In the genomic region with DNA sequence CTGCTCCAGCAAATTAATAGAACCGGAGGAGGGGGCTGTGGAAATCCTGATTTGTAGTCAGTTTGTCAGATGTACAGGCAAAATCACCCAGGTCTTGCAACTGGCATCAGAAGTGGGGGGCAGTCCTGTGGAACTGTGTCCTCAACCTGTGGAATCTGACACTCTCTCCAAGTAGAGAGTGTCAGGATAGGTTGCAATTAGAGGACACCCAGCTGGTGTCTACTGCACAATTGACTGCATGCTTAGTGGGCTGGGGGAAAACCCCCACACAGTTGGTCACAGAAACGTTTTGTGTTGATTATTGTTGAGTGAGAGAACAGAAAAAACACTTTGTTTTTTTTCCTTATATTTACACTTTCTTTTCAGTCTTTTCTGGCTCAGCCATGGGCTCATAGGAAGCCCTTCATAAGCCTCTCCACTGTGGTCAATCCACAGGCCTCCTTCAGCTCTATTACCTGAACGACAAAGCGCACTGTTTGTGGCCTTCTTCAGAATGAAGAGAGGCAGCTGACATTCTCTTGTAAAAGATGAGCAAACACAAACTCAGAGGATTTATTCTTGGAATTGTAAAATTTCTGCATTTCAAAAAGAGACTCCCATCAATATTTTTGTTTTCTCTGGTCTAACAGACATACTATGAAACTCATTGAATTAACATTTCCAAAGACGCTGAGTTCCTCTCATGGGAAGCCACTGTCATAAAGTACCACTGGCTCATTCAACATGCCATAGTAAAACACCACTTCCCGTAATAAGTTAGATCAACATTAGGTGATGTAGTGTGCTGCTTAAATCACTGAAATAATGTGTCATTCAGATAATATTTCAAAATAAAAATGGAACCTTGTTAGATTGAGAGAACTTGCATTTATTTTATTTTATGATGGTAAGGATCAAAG, we compare ENCODE assay signal across 17 cellular contexts.
DNase-seq lines count a peak whose midpoint lies in the region; ATAC-seq and TF ChIP-seq lines count a peak whose summit lies in the region.
"Had no signal": no experiment of that assay in that cellular context is flagged by ENCODE, and none has a peak within 500 bp of the region (broad histone marks: within the 10 kb centered on the region; RNA-seq: fewer than 3 reads in every experiment).

No MANE protein-coding gene starts in this region.

- no peaks in the 10 kb centered on the region for H3K9me2 ChIP-seq in GM23248 (ENCODE audit: insufficient read depth)

- H3K9me3 ChIP-seq in GM23248 (ENCODE audit: low read depth) (no peaks in the 10 kb centered on the region), Panc1 (ENCODE audit: control insufficient read depth, insufficient read depth, low read depth, low read length) (no peaks in the 10 kb centered on the region)
- H3K9me3 ChIP-seq: testis had no signal

- 73 to 75% methylated on average over 6 of the region's 6 CpGs for WGBS in GM23248 (ENCODE audit: low coverage in 1 of 2, low lambda C conversion rate in 2 of 2, missing lambda C conversion rate in 2 of 2), 2 experiments

- peaks cover 21% of the 10 kb centered on the region for H3F3A ChIP-seq in GM23248 (ENCODE audit: insufficient read depth)

- no peak overlapping the region for H3K4me2 ChIP-seq in GM23248 (ENCODE audit: unreplicated experiment)

- no peaks in the 10 kb centered on the region for H4K20me1 ChIP-seq in GM23248 (ENCODE audit: insufficient read depth)

- H3K27me3 ChIP-seq in GM23248 (replicated peaks; ENCODE audit: insufficient read depth) = no peaks in the 10 kb centered on the region
- H3K27me3 ChIP-seq in Panc1 (ENCODE audit: control insufficient read depth, insufficient read depth, low read length) = no peaks in the 10 kb centered on the region
- H3K27me3 ChIP-seq: testis had no signal

- POLR2A ChIA-PET in Panc1 (lab: Charles Lee) = no interaction called here

- peaks cover 34% of the 10 kb centered on the region for H3K4me1 ChIP-seq in GM23248 (ENCODE audit: insufficient read depth)
- H3K4me1 ChIP-seq in Panc1 (ENCODE audit: control insufficient read depth, insufficient read depth, low read length) = peaks cover 2% of the 10 kb centered on the region; the same call in 1 of the 2 replicates
- H3K4me1 ChIP-seq: testis had no signal

- no TSS peak for BruUV-seq in Panc1 (replicated peaks; lab: Mats Ljungman, UMichigan)

- no peak for TF ChIP-seq CTCF in Panc1 (IDR thresholded peaks at IDR 0.05)

- H3K9ac ChIP-seq in GM23248 = no peak overlapping the region

- intact Hi-C loops in Panc1 (cut with micrococcal nuclease; ENCODE audit: unreplicated experiment) = no loop called here

- H3K79me2 ChIP-seq in GM23248 (ENCODE audit: insufficient read depth) = no peaks in the 10 kb centered on the region

- peak; percentile 81; the same call in 1 of the 2 replicates for ATAC-seq in Panc1
- ATAC-seq: activated CD4-positive, alpha-beta T cell treated with anti-CD3 and anti-CD28 coated beads for 36 hours had no signal

- no peak overlapping the region for H2AFZ ChIP-seq in GM23248

- DNase-seq in A172 (ENCODE audit: low spot score) (peak; percentile 29), GM23248 (no peak), Panc1 (ENCODE audit: low read depth, low spot score) (no peak), epithelial cell of prostate (ENCODE audit: low read depth, low spot score) (no peak), OCI-M1 (lab: John Stamatoyannopoulos, UW) (no peak), cortex of kidney (lab: John Stamatoyannopoulos, UW) (no peak), RPMI8226 (no peak), UCSD-AML1 (lab: John Stamatoyannopoulos, UW; ENCODE audit: unreplicated experiment) (no peak)
- DNase-seq: activated CD4-positive, alpha-beta T cell treated with anti-CD3 and anti-CD28 coated beads for 36 hours; activated naive CD4-positive, alpha-beta T cell; erythroblast; naive B cell; NCI-H1105 treated with DMSO at 0.1 percent for 48 hours; NCI-H2171 treated with DMSO at 0.1 percent for 48 hours; NCI-H774; SHP77; testis had no signal

- H3K27ac ChIP-seq in GM23248 (peak overlapping the region; percentile 62), Panc1 (ENCODE audit: low read length) (peak overlapping the region; percentile 72), epithelial cell of prostate (peak overlapping the region; percentile 70)
- H3K27ac ChIP-seq: testis had no signal

- CTCF ChIA-PET in Panc1 (lab: Charles Lee) = no interaction called here

- no peak overlapping the region for H3K4me3 ChIP-seq in GM23248
- no peak overlapping the region for H3K4me3 ChIP-seq in Panc1 (ENCODE audit: low read depth in 2 of 2, low read length in 2 of 2)
- H3K4me3 ChIP-seq: testis had no signal

- in situ Hi-C loops in GM23248 (cut with MboI) (no loop called here), Panc1 (cut with HindIII; ENCODE audit: low pct_unique_long_range_greater_than_20kb, low sequenced_read_pairs) (no loop called here)

- H3K36me3 ChIP-seq in GM23248 (ENCODE audit: low read depth) (no peaks in the 10 kb centered on the region), Panc1 (ENCODE audit: control insufficient read depth, insufficient read depth, low read length) (no peaks in the 10 kb centered on the region)
